In the genomic region with DNA sequence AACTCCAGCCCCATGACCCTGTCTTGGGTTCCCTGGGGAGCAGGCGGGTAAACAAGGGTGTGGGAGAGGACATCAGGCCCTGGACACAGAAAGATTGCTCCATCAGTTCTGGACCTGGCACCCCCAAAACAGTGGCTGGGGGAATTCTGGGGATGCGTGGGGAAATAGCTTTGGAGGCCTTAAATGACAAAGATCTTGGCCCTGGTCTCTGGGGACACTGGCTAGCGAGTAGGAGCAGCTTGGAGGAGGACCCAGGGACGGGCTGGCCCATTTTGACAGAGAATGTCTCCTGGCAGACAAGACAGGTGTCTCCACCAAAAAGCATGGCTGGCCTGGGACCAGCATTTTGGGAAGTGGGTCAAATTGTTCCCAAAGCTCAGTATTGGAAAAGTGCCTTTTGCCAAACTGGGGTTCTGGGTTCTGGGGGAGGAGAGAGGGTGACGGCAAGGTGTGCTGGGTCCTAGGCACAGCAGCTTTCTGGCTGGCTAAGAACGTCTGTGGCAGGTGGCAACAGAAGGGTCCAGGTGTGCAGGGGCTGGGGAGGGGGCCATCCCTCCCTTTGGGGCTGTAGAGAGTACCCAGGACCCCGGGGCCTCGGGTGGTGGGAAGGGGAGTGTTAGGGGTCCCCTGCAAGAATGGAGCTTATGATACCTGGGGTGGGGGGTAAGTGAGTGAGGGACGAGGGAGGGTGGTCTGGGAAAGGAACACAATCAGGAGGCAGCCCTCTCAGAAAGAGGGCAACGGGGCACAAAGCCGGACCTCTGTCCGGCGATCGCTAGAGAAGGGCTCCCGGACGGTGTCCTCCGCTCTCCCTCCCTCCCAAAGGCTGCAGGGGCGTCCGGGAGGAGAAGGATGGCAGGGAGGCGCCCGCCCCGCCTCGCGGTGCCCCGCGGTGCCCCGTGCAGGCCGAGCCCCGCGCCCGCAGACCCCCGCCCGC, we compare ENCODE assay signal across 8 cellular contexts. TPM values are rescaled to one million over a fixed set of nuclear protein-coding genes. Genes with fewer than 3 reads are reported as not detected.
A peak's percentile ranks its signal among the peaks of the same experiment; 100 is the strongest.
DNase-seq lines count a peak whose midpoint lies in the region; ATAC-seq and TF ChIP-seq lines count a peak whose summit lies in the region.

No MANE protein-coding gene starts in this region.

- no peaks in the 10 kb centered on the region for H3K36me3 ChIP-seq in HUES6 (ENCODE audit: control insufficient read depth, insufficient read depth, low read length)

- no peak overlapping the region for H3K27ac ChIP-seq in HUES6 (ENCODE audit: low read depth, low read length)
- peak overlapping the region in 1 of 2 donors; percentile 80 for H3K27ac ChIP-seq in coronary artery

- H3K27me3 Mint-ChIP-seq in natural killer cell (ENCODE audit: low read depth in 2 of 2), result no peaks in the 10 kb centered on the region

- H3K4me3 Mint-ChIP-seq in natural killer cell, result peak overlapping the region; percentile 89

- H3K27ac Mint-ChIP-seq in natural killer cell, result peak overlapping the region; percentile 93 to 97

- no peak for DNase-seq in coronary artery (ENCODE audit: low spot score)
- DNase-seq in natural killer cell, result no peak
- DNase-seq in NCI-H69 (lab: John Stamatoyannopoulos, UW), result no peak
- DNase-seq in SHP77 treated with DMSO at 0.1 percent for 48 hours (lab: John Stamatoyannopoulos, UW), result no peak
- DNase-seq in NCI-H2196 (lab: John Stamatoyannopoulos, UW; ENCODE audit: unreplicated experiment), result no peak

- peaks cover 60 to 67% of the 10 kb centered on the region in 2 donors for H3K4me1 Mint-ChIP-seq in natural killer cell

- peaks cover 19% of the 10 kb centered on the region; the same call in 1 of the 2 replicates for H3K4me1 ChIP-seq in HUES6 (ENCODE audit: control insufficient read depth, insufficient read depth, low read length)

- peaks cover 28% of the 10 kb centered on the region for H3K27me3 ChIP-seq in HUES6 (ENCODE audit: control insufficient read depth, insufficient read depth, low read length)

- H3K9ac ChIP-seq in HUES6 (ENCODE audit: low read length), result peak overlapping the region; percentile 40

- H3K36me3 Mint-ChIP-seq in natural killer cell, result no peaks in the 10 kb centered on the region

- peak; percentile 6 for ATAC-seq in GM19351 (IDR thresholded peaks at IDR 0.05; ENCODE audit: unreplicated experiment)
- no peak for ATAC-seq in natural killer cell
- no peak for ATAC-seq in HG03139 (IDR thresholded peaks at IDR 0.05; ENCODE audit: unreplicated experiment)

- no peaks in the 10 kb centered on the region for H3K9me3 ChIP-seq in HUES6 (ENCODE audit: control insufficient read depth, insufficient read depth, low read depth, low read length)

- H3K4me3 ChIP-seq in HUES6 (ENCODE audit: low read depth, low read length) (peak overlapping the region; percentile 70), coronary artery (peak overlapping the region; percentile 79)

- intact Hi-C loops in natural killer cell (cut with micrococcal nuclease), result loop anchor here (5.0 kb wide), 1 partner anchor 38 kb away; no protein-coding TSS in a partner anchor

- no peak for TF ChIP-seq CTCF in coronary artery (IDR thresholded peaks at IDR 0.05)
- no peak for TF ChIP-seq CTCF in natural killer cell (IDR thresholded peaks at IDR 0.05)

- H3K9me3 Mint-ChIP-seq in natural killer cell, result no peaks in the 10 kb centered on the region

RNA-seq across cellular contexts. Expression of gene CYRIA, which starts 0.6 kb away (rescaled TPM):
- total RNA-seq in natural killer cell, result 10 to 100 TPM; 37.4 to 54.8 (median 38.5) TPM
